ENCODE assay signal across 1 cellular context in genomic region chr3:26198609-26199008, GRCh38.
TF ChIP-seq lines count a peak whose summit lies in the region.

No MANE protein-coding gene starts in this region.

TF ChIP-seq in SK-N-SH treated with all-trans-retinoic acid at 6 μM for 48 hours, 23 proteins besides CTCF, POLR2A, EP300 and RAD21 (continued from another document):
- no peak for TF ChIP-seq CSRNP3 (CRISPR knock-in tag; IDR thresholded peaks at IDR 0.05)
